1 cellular context compared by ENCODE assay signal in the genomic region with DNA sequence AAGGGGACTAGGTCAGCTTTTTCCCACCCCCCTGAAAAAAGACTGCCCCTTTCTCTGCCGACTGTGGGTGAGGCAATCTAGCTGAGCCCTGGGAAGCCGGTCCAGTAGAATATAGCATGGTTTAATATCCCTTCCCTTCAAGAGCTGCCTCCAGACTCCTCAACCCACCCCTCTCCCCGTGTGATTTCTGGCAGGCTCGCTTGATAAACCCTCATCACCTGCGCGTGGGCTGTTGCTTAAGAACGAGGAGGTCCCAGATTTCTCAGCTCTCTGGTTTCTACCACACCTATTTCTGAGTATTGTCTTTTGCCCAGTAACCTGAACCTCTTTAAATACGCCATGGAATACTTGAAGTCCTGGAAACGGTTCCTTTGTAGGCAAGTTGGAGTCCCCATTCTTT.
TF ChIP-seq lines count a peak whose summit lies in the region.

No MANE protein-coding gene starts in this region.

TF ChIP-seq in SK-N-SH, 30 proteins besides CTCF, POLR2A, EP300 and RAD21 (continued from another document):
- no peak for TF ChIP-seq POLR2AphosphoS5 (IDR thresholded peaks at IDR 0.05; ENCODE audit: low read depth, low read length)
- no peak for TF ChIP-seq EZH2phosphoT487 (IDR thresholded peaks at IDR 0.05; ENCODE audit: borderline replicate concordance, low read depth)
- no peak for TF ChIP-seq MEF2A (IDR thresholded peaks at IDR 0.05; ENCODE audit: borderline replicate concordance, low read depth)
- no peak for TF ChIP-seq CHD2 (IDR thresholded peaks at IDR 0.05; ENCODE audit: low read length, partially characterized antibody)
- TF ChIP-seq, protein P1, sequence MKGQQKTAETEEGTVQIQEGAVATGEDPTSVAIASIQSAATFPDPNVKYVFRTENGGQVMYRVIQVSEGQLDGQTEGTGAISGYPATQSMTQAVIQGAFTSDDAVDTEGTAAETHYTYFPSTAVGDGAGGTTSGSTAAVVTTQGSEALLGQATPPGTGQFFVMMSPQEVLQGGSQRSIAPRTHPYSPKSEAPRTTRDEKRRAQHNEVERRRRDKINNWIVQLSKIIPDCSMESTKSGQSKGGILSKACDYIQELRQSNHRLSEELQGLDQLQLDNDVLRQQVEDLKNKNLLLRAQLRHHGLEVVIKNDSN (IDR thresholded peaks at IDR 0.05; ENCODE audit: borderline replicate concordance, low read depth): no peak
- TF ChIP-seq FOXJ3 (CRISPR knock-in tag; IDR thresholded peaks at IDR 0.05): no peak
- no peak for TF ChIP-seq YY1 (IDR thresholded peaks at IDR 0.05; ENCODE audit: low read depth)
- TF ChIP-seq, protein P2, sequence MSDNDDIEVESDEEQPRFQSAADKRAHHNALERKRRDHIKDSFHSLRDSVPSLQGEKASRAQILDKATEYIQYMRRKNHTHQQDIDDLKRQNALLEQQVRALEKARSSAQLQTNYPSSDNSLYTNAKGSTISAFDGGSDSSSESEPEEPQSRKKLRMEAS (IDR thresholded peaks at IDR 0.05; ENCODE audit: low read depth): no peak
- no peak for TF ChIP-seq TCF12 (IDR thresholded peaks at IDR 0.05)
- no peak for TF ChIP-seq SMC3 (IDR thresholded peaks at IDR 0.05; ENCODE audit: low read depth, low read length)
- no peak for TF ChIP-seq TEAD4 (IDR thresholded peaks at IDR 0.05; ENCODE audit: borderline replicate concordance, insufficient read depth)
- TF ChIP-seq FOSL2 (IDR thresholded peaks at IDR 0.05; ENCODE audit: borderline replicate concordance, low read depth): no peak
- TF ChIP-seq SIN3A (IDR thresholded peaks at IDR 0.05; ENCODE audit: borderline replicate concordance, low read depth, low read length): no peak
- no peak for TF ChIP-seq RCOR1 (IDR thresholded peaks at IDR 0.05; ENCODE audit: low read length)
- TF ChIP-seq TAF1 (IDR thresholded peaks at IDR 0.05; ENCODE audit: borderline replicate concordance, low read depth, low read length): no peak
- TF ChIP-seq FOXM1 (IDR thresholded peaks at IDR 0.05; ENCODE audit: low read depth): no peak
- no peak for TF ChIP-seq NRF1 (IDR thresholded peaks at IDR 0.05; ENCODE audit: low read depth, low read length)
- TF ChIP-seq JUND (IDR thresholded peaks at IDR 0.05): no peak
- TF ChIP-seq, protein P3, sequence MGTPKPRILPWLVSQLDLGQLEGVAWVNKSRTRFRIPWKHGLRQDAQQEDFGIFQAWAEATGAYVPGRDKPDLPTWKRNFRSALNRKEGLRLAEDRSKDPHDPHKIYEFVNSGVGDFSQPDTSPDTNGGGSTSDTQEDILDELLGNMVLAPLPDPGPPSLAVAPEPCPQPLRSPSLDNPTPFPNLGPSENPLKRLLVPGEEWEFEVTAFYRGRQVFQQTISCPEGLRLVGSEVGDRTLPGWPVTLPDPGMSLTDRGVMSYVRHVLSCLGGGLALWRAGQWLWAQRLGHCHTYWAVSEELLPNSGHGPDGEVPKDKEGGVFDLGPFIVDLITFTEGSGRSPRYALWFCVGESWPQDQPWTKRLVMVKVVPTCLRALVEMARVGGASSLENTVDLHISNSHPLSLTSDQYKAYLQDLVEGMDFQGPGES (IDR thresholded peaks at IDR 0.05; ENCODE audit: low read depth, low read length): no peak
TF ChIP-seq in SK-N-SH: peak in this region for 0.
